8 cellular contexts compared by ENCODE assay signal in the genomic region with DNA sequence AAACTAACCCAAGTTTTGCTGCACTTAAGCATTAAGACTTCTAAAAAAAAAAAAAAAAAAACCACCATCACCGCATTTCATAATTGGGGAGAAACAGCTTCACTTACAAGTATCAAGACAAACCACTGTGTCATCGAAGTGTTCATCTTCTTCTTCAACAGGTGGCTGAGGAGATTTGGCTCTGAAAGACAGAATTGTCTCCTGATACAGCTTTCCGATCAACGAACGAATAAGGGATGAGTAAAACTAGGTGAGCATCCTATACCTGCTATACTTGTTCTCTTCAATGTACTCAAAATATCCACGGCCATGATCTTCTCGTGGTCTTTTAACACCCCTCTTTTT. TPM values are rescaled to one million over a fixed set of nuclear protein-coding genes. Genes with fewer than 3 reads are reported as not detected.
A peak's percentile ranks its signal among the peaks of the same experiment; 100 is the strongest.
DNase-seq lines count a peak whose midpoint lies in the region; ATAC-seq and TF ChIP-seq lines count a peak whose summit lies in the region.

No MANE protein-coding gene starts in this region.

- peak overlapping the region; percentile 98 for H3K27ac Mint-ChIP-seq in activated naive CD8-positive, alpha-beta T cell treated with anti-CD3 and anti-CD28 coated beads, Interleukin-2, amount 50 U/mL, for 24 hours

- H3K4me1 ChIP-seq in ACC112 (ENCODE audit: control insufficient read depth, insufficient read depth, low read length, unreplicated experiment): peaks cover 48% of the 10 kb centered on the region
- H3K4me1 ChIP-seq in left lung: peaks cover 32 to 59% of the 10 kb centered on the region in 2 donors
- H3K4me1 ChIP-seq in tibial artery: peaks cover 0 to 57% (median 34%) of the 10 kb centered on the region in 4 donors

- peak overlapping the region; percentile 89 for H3K27ac ChIP-seq in ACC112 (ENCODE audit: low read depth, low read length)
- peak overlapping the region; percentile 100 for H3K27ac ChIP-seq in left lung
- peak overlapping the region; percentile 100 for H3K27ac ChIP-seq in tibial artery

- H3K27me3 ChIP-seq in ACC112 (ENCODE audit: insufficient read depth, low read length): no peaks in the 10 kb centered on the region
- H3K27me3 ChIP-seq in left lung: no peaks in the 10 kb centered on the region
- H3K27me3 ChIP-seq in tibial artery: no peaks in the 10 kb centered on the region

- peaks cover 66% of the 10 kb centered on the region for H3K79me2 ChIP-seq in ACC112 (ENCODE audit: control insufficient read depth, insufficient read depth, low read length, unreplicated experiment)

- ATAC-seq in activated naive CD8-positive, alpha-beta T cell treated with anti-CD3 and anti-CD28 coated beads, Interleukin-2, amount 50 U/mL, for 24 hours: no peak
- ATAC-seq in left lung: no peak
- no peak for ATAC-seq in GM21515 (IDR thresholded peaks at IDR 0.05; ENCODE audit: unreplicated experiment)
- ATAC-seq in GM18517 (IDR thresholded peaks at IDR 0.05; ENCODE audit: unreplicated experiment): no peak

- H3K4me3 ChIP-seq in ACC112 (ENCODE audit: low read depth, low read length) (peak overlapping the region; percentile 99), left lung (peak overlapping the region; percentile 95 to 98), tibial artery (peak overlapping the region; percentile 96 to 98)

- H3K4me1 Mint-ChIP-seq in activated naive CD8-positive, alpha-beta T cell treated with anti-CD3 and anti-CD28 coated beads, Interleukin-2, amount 50 U/mL, for 24 hours: peaks cover 68% of the 10 kb centered on the region

- TF ChIP-seq CTCF in left lung (IDR thresholded peaks at IDR 0.05): no peak
- TF ChIP-seq CTCF in tibial artery (IDR thresholded peaks at IDR 0.05): no peak

- peaks cover 1% of the 10 kb centered on the region for H3K27me3 Mint-ChIP-seq in activated naive CD8-positive, alpha-beta T cell treated with anti-CD3 and anti-CD28 coated beads, Interleukin-2, amount 50 U/mL, for 24 hours

- no peaks in the 10 kb centered on the region for H3K9me3 Mint-ChIP-seq in activated naive CD8-positive, alpha-beta T cell treated with anti-CD3 and anti-CD28 coated beads, Interleukin-2, amount 50 U/mL, for 24 hours

- H3K36me3 Mint-ChIP-seq in activated naive CD8-positive, alpha-beta T cell treated with anti-CD3 and anti-CD28 coated beads, Interleukin-2, amount 50 U/mL, for 24 hours (ENCODE audit: low read depth): peaks cover 60% of the 10 kb centered on the region

- H3K36me3 ChIP-seq in ACC112 (ENCODE audit: insufficient read depth, low read length) (peaks cover 51% of the 10 kb centered on the region), left lung (peaks cover 0 to 47% of the 10 kb centered on the region in 2 donors), tibial artery (peaks cover 31 to 38% (median 37%) of the 10 kb centered on the region in 3 donors)

- no peaks in the 10 kb centered on the region for H3K9me3 ChIP-seq in left lung
- H3K9me3 ChIP-seq in tibial artery: no peaks in the 10 kb centered on the region

- intact Hi-C loops in left lung (cut with DNase I): loop anchor here in 1 of 2 donors (10.0 kb wide), 1 partner anchor 102 kb away; a partner anchor contains a TSS
- intact Hi-C loops in tibial artery (cut with DNase I; ENCODE audit: low total_unique reads): loop anchor here (2.0 to 10.0 kb wide), 2 partner anchors 28 to 208 kb away; partner anchors contain the start of genes COX20 and DESI2

- peak; percentile 50 for DNase-seq in HT-29 (ENCODE audit: low spot score)
- no peak for DNase-seq in activated naive CD8-positive, alpha-beta T cell treated with anti-CD3 and anti-CD28 coated beads, Interleukin-2, amount 50 U/mL, for 24 hours
- DNase-seq in left lung: no peak
- DNase-seq in tibial artery: no peak
- DNase-seq in activated gamma-delta T cell (lab: John Stamatoyannopoulos, UW): no peak

- peak overlapping the region; percentile 99 for H3K4me3 Mint-ChIP-seq in activated naive CD8-positive, alpha-beta T cell treated with anti-CD3 and anti-CD28 coated beads, Interleukin-2, amount 50 U/mL, for 24 hours

- H2AFZ ChIP-seq in ACC112 (ENCODE audit: low read length, unreplicated experiment): no peak overlapping the region

RNA-seq across cellular contexts. Expression of gene HNRNPU, which starts 2.0 kb away (rescaled TPM):
- total RNA-seq in HT-29 (2014; rRNA removed; shearing (Covaris generic)): 261 and 277 TPM in 2 replicates
- total RNA-seq in left lung: 100 to 1,000 TPM; 248 to 263 TPM

RNA-seq across cellular contexts. Expression of gene COX20, which starts 26.9 kb away (rescaled TPM):
- 16.1 and 18.8 TPM in 2 replicates for total RNA-seq in HT-29 (2014; rRNA removed; shearing (Covaris generic))
- total RNA-seq in left lung: 10 to 100 TPM; 27.1 to 31.4 TPM
